Comparison of ENCODE assay signal across 8 cellular contexts in genomic region chr14:54487771-54488170, GRCh38. TPM values are rescaled to one million over a fixed set of nuclear protein-coding genes. Genes with fewer than 3 reads are reported as not detected.
DNase-seq lines count a peak whose midpoint lies in the region; ATAC-seq, FAIRE-seq and TF ChIP-seq lines count a peak whose summit lies in the region.

No MANE protein-coding gene starts in this region.

- peak overlapping the region; percentile 83 for H3K27ac Mint-ChIP-seq in CD8-positive, alpha-beta T cell

- no peaks in the 10 kb centered on the region for H3K9me3 Mint-ChIP-seq in CD8-positive, alpha-beta T cell

- H3K27me3 ChIP-seq in CD8-positive, alpha-beta T cell (ENCODE audit: insufficient read depth, low read length), result no peaks in the 10 kb centered on the region
- H3K27me3 ChIP-seq in adipocyte (replicated peaks; ENCODE audit: control insufficient read depth, insufficient read depth, low read length), result no peaks in the 10 kb centered on the region
- no peaks in the 10 kb centered on the region for H3K27me3 ChIP-seq in iPS-15b (ENCODE audit: control insufficient read depth, insufficient read depth, low read length)
- H3K27me3 ChIP-seq in small intestine (ENCODE audit: control insufficient read depth in 2 of 2, insufficient read depth in 2 of 2, low read length in 2 of 2), result no peaks in the 10 kb centered on the region

- H3K36me3 Mint-ChIP-seq in CD8-positive, alpha-beta T cell, result peaks cover 15% of the 10 kb centered on the region

- no peaks in the 10 kb centered on the region for H3K9me3 ChIP-seq in CD8-positive, alpha-beta T cell (ENCODE audit: low read length)
- H3K9me3 ChIP-seq in adipocyte (ENCODE audit: control insufficient read depth, low read length) (no peaks in the 10 kb centered on the region), iPS-15b (ENCODE audit: control insufficient read depth, insufficient read depth, low read length) (no peaks in the 10 kb centered on the region), small intestine (ENCODE audit: control insufficient read depth, low read depth) (no peaks in the 10 kb centered on the region)

- CTCF ChIA-PET in CD8-positive, alpha-beta T cell (lab: Charles Lee), result interaction anchor here (1.3 to 1.8 kb wide), 4 partner anchors 22 to 286 kb away, joined by 3 to 5 read pairs (median 4); partner anchors contain the start of gene CGRRF1

- POLR2A ChIA-PET in CD8-positive, alpha-beta T cell (lab: Charles Lee), result interaction anchor here (0.6 to 3.1 kb wide), 3 partner anchors 22 to 46 kb away, joined by 3 to 17 read pairs (median 3); partner anchors contain the start of gene CGRRF1

- peak overlapping the region; percentile 99 for H3K9ac ChIP-seq in adipocyte (ENCODE audit: low read length)
- no peak overlapping the region for H3K9ac ChIP-seq in iPS-15b (ENCODE audit: low read depth, low read length)

- H3K4me1 Mint-ChIP-seq in CD8-positive, alpha-beta T cell (ENCODE audit: low read depth), result peaks cover 69% of the 10 kb centered on the region

- ATAC-seq in CD8-positive, alpha-beta T cell, result no peak
- ATAC-seq in GM18870 (IDR thresholded peaks at IDR 0.05; ENCODE audit: unreplicated experiment) (no peak), HG02970 (IDR thresholded peaks at IDR 0.05; ENCODE audit: low FRiP score, unreplicated experiment) (no peak)

- 16 to 32% (median 25%) methylated on average over 4 of the region's 4 CpGs for WGBS in small intestine, 3 donors

- FAIRE-seq in small intestine (lab: Jason Lieb, UNC), result no peak

- peak overlapping the region; percentile 66 for H3K27ac ChIP-seq in CD8-positive, alpha-beta T cell (ENCODE audit: low read depth, low read length)
- H3K27ac ChIP-seq in small intestine (ENCODE audit: low read depth in 1 of 2, low read length in 1 of 2), result peak overlapping the region; percentile 68 to 99

- no peak for TF ChIP-seq CTCF in CD8-positive, alpha-beta T cell (IDR thresholded peaks at IDR 0.05)

- peak overlapping the region; percentile 90 for H3K4me3 Mint-ChIP-seq in CD8-positive, alpha-beta T cell

- peaks cover 38% of the 10 kb centered on the region for H3K4me1 ChIP-seq in CD8-positive, alpha-beta T cell (ENCODE audit: insufficient read depth, low read length)
- H3K4me1 ChIP-seq in adipocyte (ENCODE audit: control insufficient read depth, insufficient read depth, low read length) (peaks cover 31% of the 10 kb centered on the region), iPS-15b (ENCODE audit: control insufficient read depth, insufficient read depth, low read length) (peaks cover 8% of the 10 kb centered on the region), small intestine (ENCODE audit: control insufficient read depth in 2 of 2, insufficient read depth in 1 of 2, low read depth in 1 of 2, low read length in 1 of 2) (peaks cover 8 to 10% of the 10 kb centered on the region in 2 donors)

- H3K4me3 ChIP-seq in CD8-positive, alpha-beta T cell (ENCODE audit: low read depth, low read length), result peak overlapping the region; percentile 66
- H3K4me3 ChIP-seq in adipocyte (ENCODE audit: low read length), result peak overlapping the region; percentile 99
- H3K4me3 ChIP-seq in iPS-15b (ENCODE audit: low read depth, low read length), result peak overlapping the region; percentile 71
- H3K4me3 ChIP-seq in small intestine (ENCODE audit: low read depth in 1 of 2, low read length in 2 of 2), result peak overlapping the region; percentile 96 to 98

- DNase-seq in CD8-positive, alpha-beta T cell, result no peak
- DNase-seq in HuH-7.5 (ENCODE audit: low spot score) (peak; percentile 52), adipocyte (ENCODE audit: low read depth) (peak; percentile 68), small intestine (peak; percentile 50), occipital lobe (lab: John Stamatoyannopoulos, UW) (no peak)

- no peaks in the 10 kb centered on the region for H3K36me3 ChIP-seq in CD8-positive, alpha-beta T cell (ENCODE audit: insufficient read depth, low read length)
- H3K36me3 ChIP-seq in adipocyte (ENCODE audit: control insufficient read depth, insufficient read depth, low read length, severe bottlenecking) (peaks cover 8% of the 10 kb centered on the region), iPS-15b (ENCODE audit: control insufficient read depth, insufficient read depth, low read length) (no peaks in the 10 kb centered on the region), small intestine (ENCODE audit: control insufficient read depth in 2 of 2, insufficient read depth in 2 of 2, low read length in 2 of 2) (no peaks in the 10 kb centered on the region)

- H3K27me3 Mint-ChIP-seq in CD8-positive, alpha-beta T cell (ENCODE audit: low read depth), result no peaks in the 10 kb centered on the region

- intact Hi-C loops in CD8-positive, alpha-beta T cell (cut with DNase I, micrococcal nuclease), result loop anchor here (1.0 to 10.0 kb wide), 8 partner anchors 22 to 1090 kb away; partner anchors contain the start of genes CNIH1 (in 2 of the 2), CDKN3 (in 1 of the 2), CGRRF1 (in 1 of the 2) and DLGAP5 (in 1 of the 2)

RNA-seq across cellular contexts. Expression of gene GMFB, which starts 1.0 kb away (rescaled TPM):
- total RNA-seq in CD8-positive, alpha-beta T cell, result 10 to 100 TPM; 33.7 to 34.0 TPM
- 10 to 100 TPM; 25.9 to 38.0 (median 29.1) TPM for polyA plus RNA-seq in small intestine
- total RNA-seq in occipital lobe, result 257 TPM

RNA-seq across cellular contexts. Expression of gene CGRRF1, which starts 21.9 kb away (rescaled TPM):
- 10 to 100 TPM; 59.6 to 59.9 TPM for total RNA-seq in CD8-positive, alpha-beta T cell
- polyA plus RNA-seq in small intestine, result 10 to 100 TPM; 11.9 to 16.5 (median 15.8) TPM
- total RNA-seq in occipital lobe, result 18.9 TPM

RNA-seq across cellular contexts. Expression of gene CNIH1, which starts 46.6 kb away (rescaled TPM):
- 10 to 100 TPM; 49.2 to 55.6 TPM for total RNA-seq in CD8-positive, alpha-beta T cell
- 100 to 1,000 TPM in 2 of 3 donors, 10 to 100 TPM in 1; 70.7 to 201 (median 126) TPM for polyA plus RNA-seq in small intestine
- 39.3 TPM for total RNA-seq in occipital lobe

Comparison
In these comparisons a context has a peak if more than half of its experiments do, and no peak if none do; other contexts are left out.
1. DNase-seq: peak in HuH-7.5 (single experiment), adipocyte (single experiment) and small intestine (single experiment); none in CD8-positive, alpha-beta T cell (0 of 7) and occipital lobe (single experiment).
2. Peak in every context shown above with its lines, with median percentiles within 50 percentile points of each other: H3K4me3 ChIP-seq.